ENCODE assay signal across 8 cellular contexts in genomic region chr11:68002943-68003845, GRCh38. TPM values are rescaled to one million over a fixed set of nuclear protein-coding genes. Genes with fewer than 3 reads are reported as not detected.
DNase-seq lines count a peak whose midpoint lies in the region; ATAC-seq and TF ChIP-seq lines count a peak whose summit lies in the region.

No MANE protein-coding gene starts in this region.

- peak; percentile 30 to 85 for DNase-seq in NCI-H526 (lab: John Stamatoyannopoulos, UW)
- DNase-seq in activated T-cell treated with anti-CD3 and anti-CD28 coated beads, Interleukin-2, amount 50 U/mL, for 1 hour = peak; percentile 73
- no peak for DNase-seq in fibroblast of the aortic adventitia (ENCODE audit: low read depth)
- DNase-seq in trophoblast cell = peak; percentile 57 to 58
- no peak for DNase-seq in hepatic stellate cell (ENCODE audit: low spot score)
- DNase-seq in H4 (ENCODE audit: low spot score) = no peak

- TF ChIP-seq CTCF in fibroblast of the aortic adventitia (IDR thresholded peaks at IDR 0.05; ENCODE audit: insufficient read depth, low read length) = no peak

- peaks cover 2% of the 10 kb centered on the region for H3K79me1 ChIP-seq in trophoblast cell (ENCODE audit: low read length)

- H2BK120ac ChIP-seq in trophoblast cell (ENCODE audit: insufficient read depth, low read length, poor library complexity) = no peak overlapping the region

- H3K36me3 ChIP-seq in trophoblast cell (ENCODE audit: control insufficient read depth in 1 of 2, insufficient read depth in 2 of 2, low read length in 2 of 2) = no peaks in the 10 kb centered on the region

- no peak overlapping the region for H3K27ac ChIP-seq in trophoblast cell (ENCODE audit: low read depth, low read length)

- H3K4me1 ChIP-seq in trophoblast cell (ENCODE audit: control insufficient read depth in 1 of 2, insufficient read depth in 2 of 2, low read length in 2 of 2) = peaks cover 0 to 12% of the 10 kb centered on the region in 2 experiments

- peak overlapping the region; percentile 77 for H3K4me2 ChIP-seq in trophoblast cell (ENCODE audit: low read length)

- H2AK5ac ChIP-seq in trophoblast cell (ENCODE audit: low read length) = no peak overlapping the region

- H3K4me3 ChIP-seq in GM08714 (ENCODE audit: low read length) (peak overlapping the region; percentile 55), fibroblast of the aortic adventitia (ENCODE audit: low read depth, low read length) (peak overlapping the region; percentile 70), trophoblast cell (ENCODE audit: low read depth, low read length) (peak overlapping the region; percentile 74)

- WGBS in trophoblast cell (ENCODE audit: extremely low coverage, insufficient coverage, insufficient read length) = no CpG with 5 or more reads among the region's 86 CpGs

- H3K9ac ChIP-seq in trophoblast cell (ENCODE audit: low read length) = no peak overlapping the region

- H3K23ac ChIP-seq in trophoblast cell (ENCODE audit: low read length) = no peak overlapping the region

- H4K12ac ChIP-seq in trophoblast cell (ENCODE audit: low read depth, low read length) = no peak overlapping the region

- H3K18ac ChIP-seq in trophoblast cell (ENCODE audit: low read length) = peak overlapping the region; percentile 76

- H2BK12ac ChIP-seq in trophoblast cell (ENCODE audit: low read length) = no peak overlapping the region

- H3K4ac ChIP-seq in trophoblast cell (ENCODE audit: low read depth, low read length) = peak overlapping the region; percentile 60

- no peaks in the 10 kb centered on the region for H3K79me2 ChIP-seq in trophoblast cell (ENCODE audit: control insufficient read depth, insufficient read depth, low read length, poor library complexity)

- peak; percentile 37 for ATAC-seq in HG02588 (IDR thresholded peaks at IDR 0.05; ENCODE audit: unreplicated experiment)

- no peak overlapping the region for H4K91ac ChIP-seq in trophoblast cell (ENCODE audit: low read depth, low read length)

- peaks cover 1% of the 10 kb centered on the region for H3K9me3 ChIP-seq in trophoblast cell (ENCODE audit: insufficient read depth, low read depth, low read length)

- H2AFZ ChIP-seq in trophoblast cell (ENCODE audit: insufficient read depth, low read length, poor library complexity) = no peak overlapping the region

- peak overlapping the region; percentile 50 for H4K8ac ChIP-seq in trophoblast cell (ENCODE audit: low read depth, low read length)

- peak overlapping the region; percentile 32 for H2BK5ac ChIP-seq in trophoblast cell (ENCODE audit: low read depth, low read length, poor library complexity)

- peak overlapping the region; percentile 61 for H3K14ac ChIP-seq in trophoblast cell (ENCODE audit: low read length)

- no peaks in the 10 kb centered on the region for H3K27me3 ChIP-seq in trophoblast cell (ENCODE audit: insufficient read depth, low read length)

RNA-seq across cellular contexts. Expression of gene UNC93B1, which starts 0.7 kb away (rescaled TPM):
- total RNA-seq in fibroblast of the aortic adventitia (ENCODE audit: low replicate concordance) = 7.4 and 17.2 TPM in 2 replicates
- polyA plus RNA-seq in trophoblast cell (2013) = 6.6 and 7.0 TPM in 2 replicates
- total RNA-seq in H4 (2014; rRNA removed; shearing (Covaris generic)) = 28.0 and 28.7 TPM in 2 replicates

RNA-seq across cellular contexts. Expression of gene ALDH3B1, which starts 6.9 kb away (rescaled TPM):
- 12.5 and 20.8 TPM in 2 replicates for total RNA-seq in fibroblast of the aortic adventitia (ENCODE audit: low replicate concordance)
- 0.42 TPM in 2 replicates for polyA plus RNA-seq in trophoblast cell (2013)
- total RNA-seq in H4 (2014; rRNA removed; shearing (Covaris generic)) = 17.0 and 19.9 TPM in 2 replicates

RNA-seq across cellular contexts. Expression of gene NDUFS8, which starts 27.3 kb away (rescaled TPM):
- total RNA-seq in fibroblast of the aortic adventitia (ENCODE audit: low replicate concordance) = 56.8 and 66.1 TPM in 2 replicates
- 81.4 and 85.8 TPM in 2 replicates for polyA plus RNA-seq in trophoblast cell (2013)
- total RNA-seq in H4 (2014; rRNA removed; shearing (Covaris generic)) = 138 and 167 TPM in 2 replicates

RNA-seq across cellular contexts. Expression of gene TCIRG1, which starts 35.6 kb away (rescaled TPM):
- 75.1 and 76.0 TPM in 2 replicates for total RNA-seq in fibroblast of the aortic adventitia (ENCODE audit: low replicate concordance)
- 43.6 and 47.2 TPM in 2 replicates for polyA plus RNA-seq in trophoblast cell (2013)
- 12.5 and 13.1 TPM in 2 replicates for total RNA-seq in H4 (2014; rRNA removed; shearing (Covaris generic))

Comparison
In these comparisons a context has a peak if more than half of its experiments do, and no peak if none do; other contexts are left out.
1. DNase-seq: peak in NCI-H526 (2 of 2), activated T-cell treated with anti-CD3 and anti-CD28 coated beads, Interleukin-2, amount 50 U/mL, for 1 hour (single experiment) and trophoblast cell (2 of 2); none in fibroblast of the aortic adventitia (single experiment), hepatic stellate cell (single experiment) and H4 (single experiment).
2. Peak in every context shown above with its lines, with median percentiles within 50 percentile points of each other: H3K4me3 ChIP-seq.